Comparison of ENCODE assay signal across 11 cellular contexts in genomic region chr16:29702307-29702706, GRCh38. TPM values are rescaled to one million over a fixed set of nuclear protein-coding genes. Genes with fewer than 3 reads are reported as not detected.
A peak's percentile ranks its signal among the peaks of the same experiment; 100 is the strongest.
DNase-seq lines count a peak whose midpoint lies in the region; ATAC-seq, FAIRE-seq and TF ChIP-seq lines count a peak whose summit lies in the region.
"Had no signal": no experiment of that assay in that cellular context is flagged by ENCODE, and none has a peak within 500 bp of the region (broad histone marks: within the 10 kb centered on the region; RNA-seq: fewer than 3 reads in every experiment).

No MANE protein-coding gene starts in this region.

- H3K36me3 ChIP-seq in stomach (no peaks in the 10 kb centered on the region), kidney (ENCODE audit: control insufficient read depth in 1 of 2, insufficient read depth in 2 of 2, low read length in 2 of 2) (no peaks in the 10 kb centered on the region)

- H3K4me3 Mint-ChIP-seq in activated naive CD4-positive, alpha-beta T cell treated with anti-CD3 and anti-CD28 coated beads, Interleukin-2, amount 50 U/mL, for 24 hours: peak overlapping the region; percentile 44
- peak overlapping the region; percentile 58 for H3K4me3 Mint-ChIP-seq in activated CD4-positive, alpha-beta memory T cell treated with anti-CD3 and anti-CD28 coated beads, Interleukin-2, amount 10 ng/mL, durations not matched to agents 7 days and 5 days

- H3K4me3 ChIP-seq in stomach (no peak overlapping the region), kidney (ENCODE audit: low read length in 2 of 2) (no peak overlapping the region)

- H3K9me3 ChIP-seq in stomach: peaks cover 0 to 9% (median 0%) of the 10 kb centered on the region in 4 donors
- H3K9me3 ChIP-seq in kidney (ENCODE audit: control insufficient read depth in 1 of 2, low read length in 2 of 2): no peaks in the 10 kb centered on the region

- peak overlapping the region; percentile 79 for H3K27ac Mint-ChIP-seq in activated naive CD4-positive, alpha-beta T cell treated with anti-CD3 and anti-CD28 coated beads, Interleukin-2, amount 50 U/mL, for 24 hours
- peak overlapping the region; percentile 92 for H3K27ac Mint-ChIP-seq in activated CD4-positive, alpha-beta memory T cell treated with anti-CD3 and anti-CD28 coated beads, Interleukin-2, amount 10 ng/mL, durations not matched to agents 7 days and 5 days

- peak overlapping the region in 3 of 5 donors; percentile 32 to 48 (median 40) for H3K27ac ChIP-seq in stomach
- no peak overlapping the region for H3K27ac ChIP-seq in kidney (ENCODE audit: low read depth in 2 of 2, low read length in 2 of 2)

- ATAC-seq in HG03095 (IDR thresholded peaks at IDR 0.05; ENCODE audit: unreplicated experiment): peak; percentile 26
- ATAC-seq in HG02885 (IDR thresholded peaks at IDR 0.05; ENCODE audit: poor library complexity, unreplicated experiment): no peak
- ATAC-seq in GM19455 (IDR thresholded peaks at IDR 0.05; ENCODE audit: unreplicated experiment): no peak

- WGBS in stomach, 5 donors: 49 to 70% (median 57%) methylated on average over 11 of the region's 11 CpGs

- peaks cover 36% of the 10 kb centered on the region for H3K4me1 Mint-ChIP-seq in activated naive CD4-positive, alpha-beta T cell treated with anti-CD3 and anti-CD28 coated beads, Interleukin-2, amount 50 U/mL, for 24 hours
- peaks cover 41% of the 10 kb centered on the region for H3K4me1 Mint-ChIP-seq in activated CD4-positive, alpha-beta memory T cell treated with anti-CD3 and anti-CD28 coated beads, Interleukin-2, amount 10 ng/mL, durations not matched to agents 7 days and 5 days

- intact Hi-C loops in stomach (cut with DNase I; ENCODE audit: low total_unique reads): no loop called here
- intact Hi-C loops in kidney (cut with DNase I): no loop called here

- FAIRE-seq in kidney (lab: Jason Lieb, UNC): no peak
- FAIRE-seq: endometrium had no signal

- H3K27me3 ChIP-seq in stomach: no peaks in the 10 kb centered on the region

- TF ChIP-seq POLR2A in stomach (IDR thresholded peaks at IDR 0.05): no peak

- no peak for DNase-seq in activated naive CD4-positive, alpha-beta T cell treated with Interleukin-2 at 50 U/mL for 16 hours
- peak; percentile 43 for DNase-seq in activated CD4-positive, alpha-beta memory T cell treated with anti-CD3 and anti-CD28 coated beads, Interleukin-2, amount 10 ng/mL, durations not matched to agents 7 days and 5 days
- DNase-seq in stomach (no peak), kidney (no peak)
- DNase-seq: NCI-H187 had no signal

- TF ChIP-seq CTCF in stomach (IDR thresholded peaks at IDR 0.05) (no peak), kidney (IDR thresholded peaks at IDR 0.05; ENCODE audit: borderline replicate concordance, extremely low read depth, insufficient read depth) (no peak)

- no peak for TF ChIP-seq EP300 in stomach (IDR thresholded peaks at IDR 0.05)

- CTCF ChIA-PET in activated CD4-positive, alpha-beta memory T cell treated with anti-CD3 and anti-CD28 coated beads, Interleukin-2, amount 10 ng/mL, durations not matched to agents 7 days and 5 days (lab: Charles Lee): interaction anchor here (0.7 to 5.8 kb wide), 29 partner anchors 8 to 330 kb away, joined by 3 to 72 read pairs (median 14); partner anchors contain the start of genes C16orf54, HIRIP3, KIF22 and MVP

- POLR2A ChIA-PET in activated CD4-positive, alpha-beta memory T cell treated with anti-CD3 and anti-CD28 coated beads, Interleukin-2, amount 10 ng/mL, durations not matched to agents 7 days and 5 days (lab: Charles Lee): interaction anchor here (0.9 to 4.8 kb wide), 21 partner anchors 8 to 363 kb away, joined by 3 to 86 read pairs (median 7); partner anchors contain the start of genes ALDOA, C16orf54, HIRIP3 and INO80E

- H3K9me3 Mint-ChIP-seq in activated naive CD4-positive, alpha-beta T cell treated with anti-CD3 and anti-CD28 coated beads, Interleukin-2, amount 50 U/mL, for 24 hours: no peaks in the 10 kb centered on the region
- H3K9me3 Mint-ChIP-seq in activated CD4-positive, alpha-beta memory T cell treated with anti-CD3 and anti-CD28 coated beads, Interleukin-2, amount 10 ng/mL, durations not matched to agents 7 days and 5 days: no peaks in the 10 kb centered on the region

- H3K27me3 Mint-ChIP-seq in activated naive CD4-positive, alpha-beta T cell treated with anti-CD3 and anti-CD28 coated beads, Interleukin-2, amount 50 U/mL, for 24 hours: no peaks in the 10 kb centered on the region
- H3K27me3 Mint-ChIP-seq in activated CD4-positive, alpha-beta memory T cell treated with anti-CD3 and anti-CD28 coated beads, Interleukin-2, amount 10 ng/mL, durations not matched to agents 7 days and 5 days: no peaks in the 10 kb centered on the region

- H3K9ac ChIP-seq in kidney (ENCODE audit: low read length in 2 of 2): no peak overlapping the region

- H3K4me1 ChIP-seq in stomach (peaks cover 0 to 9% (median 8%) of the 10 kb centered on the region in 4 donors), kidney (ENCODE audit: control insufficient read depth in 1 of 2, insufficient read depth in 1 of 2, low read depth in 1 of 2, low read length in 2 of 2) (peaks cover 0 to 2% of the 10 kb centered on the region in 2 donors)

- H3K36me3 Mint-ChIP-seq in activated naive CD4-positive, alpha-beta T cell treated with anti-CD3 and anti-CD28 coated beads, Interleukin-2, amount 50 U/mL, for 24 hours: no peaks in the 10 kb centered on the region
- no peaks in the 10 kb centered on the region for H3K36me3 Mint-ChIP-seq in activated CD4-positive, alpha-beta memory T cell treated with anti-CD3 and anti-CD28 coated beads, Interleukin-2, amount 10 ng/mL, durations not matched to agents 7 days and 5 days (ENCODE audit: low read depth)

RNA-seq across cellular contexts. Expression of gene QPRT, which starts 23.3 kb away (rescaled TPM):
- 1 to 10 TPM; 8.3 to 9.3 TPM for total RNA-seq in activated CD4-positive, alpha-beta memory T cell treated with anti-CD3 and anti-CD28 coated beads, Interleukin-2, amount 10 ng/mL, durations not matched to agents 7 days and 5 days
- total RNA-seq in stomach (100 to 1,000 TPM in 1 of 5 donors, 1 to 10 TPM in 3, not detected in 1; 5.1 to 114 (median 7.8) TPM), kidney (13.9 TPM)
- polyA plus RNA-seq in stomach (10 to 100 TPM in 1 of 3 donors, 1 to 10 TPM in 2; 2.4 to 11.6 (median 7.3) TPM), kidney (ENCODE audit: insufficient read depth, low read depth, low replicate concordance) (168 TPM)

RNA-seq across cellular contexts. Expression of gene SPN, which starts 39.3 kb away (rescaled TPM):
- total RNA-seq in activated CD4-positive, alpha-beta memory T cell treated with anti-CD3 and anti-CD28 coated beads, Interleukin-2, amount 10 ng/mL, durations not matched to agents 7 days and 5 days: 100 to 1,000 TPM; 341 to 359 TPM
- 10 to 100 TPM in 1 of 5 donors, 1 to 10 TPM in 4; 1.8 to 20.1 (median 4.3) TPM for total RNA-seq in stomach
- 1 to 10 TPM in 1 of 3 donors, under 1 TPM in 2; 0.68 to 1.1 (median 0.75) TPM for polyA plus RNA-seq in stomach
- 8.8 TPM for total RNA-seq in kidney
- 1.0 TPM for polyA plus RNA-seq in kidney (ENCODE audit: insufficient read depth, low read depth, low replicate concordance)
- polyA plus RNA-seq: BJ had no signal

RNA-seq across cellular contexts. Expression of gene C16orf54, which starts 43.5 kb away (rescaled TPM):
- total RNA-seq in activated CD4-positive, alpha-beta memory T cell treated with anti-CD3 and anti-CD28 coated beads, Interleukin-2, amount 10 ng/mL, durations not matched to agents 7 days and 5 days: 10 to 100 TPM; 94.6 to 99.2 TPM
- 1 to 10 TPM in 2 of 5 donors, under 1 TPM in 1, not detected in 2; 0.37 to 3.5 (median 2.3) TPM for total RNA-seq in stomach
- polyA plus RNA-seq in stomach: under 1 TPM; 0.48 to 1.00 (median 0.92) TPM
- 4.9 TPM for total RNA-seq in kidney
- polyA plus RNA-seq in kidney (ENCODE audit: insufficient read depth, low read depth, low replicate concordance): 0.39 TPM
- polyA plus RNA-seq: BJ had no signal

Comparison
In these comparisons a context has a peak if more than half of its experiments do, and no peak if none do; other contexts are left out.
1. H3K27ac ChIP-seq: peak in stomach (3 of 5); none in kidney (0 of 2).
2. RNA of gene SPN, which starts 39.3 kb away (total RNA-seq): 341 to 359 TPM in activated CD4-positive, alpha-beta memory T cell treated with anti-CD3 and anti-CD28 coated beads, Interleukin-2, amount 10 ng/mL, durations not matched to agents 7 days and 5 days; 8.8 TPM in kidney (single experiment) and 1.8 to 20.1 TPM in stomach; every median in the first group is over 10 times any median in the second.
3. RNA of gene C16orf54, which starts 43.5 kb away (total RNA-seq): 94.6 to 99.2 TPM in activated CD4-positive, alpha-beta memory T cell treated with anti-CD3 and anti-CD28 coated beads, Interleukin-2, amount 10 ng/mL, durations not matched to agents 7 days and 5 days; 4.9 TPM in kidney (single experiment) and 0.37 to 3.5 TPM in stomach; every median in the first group is over 10 times any median in the second.